ENCODE assay signal across 27 cellular contexts in the genomic region with DNA sequence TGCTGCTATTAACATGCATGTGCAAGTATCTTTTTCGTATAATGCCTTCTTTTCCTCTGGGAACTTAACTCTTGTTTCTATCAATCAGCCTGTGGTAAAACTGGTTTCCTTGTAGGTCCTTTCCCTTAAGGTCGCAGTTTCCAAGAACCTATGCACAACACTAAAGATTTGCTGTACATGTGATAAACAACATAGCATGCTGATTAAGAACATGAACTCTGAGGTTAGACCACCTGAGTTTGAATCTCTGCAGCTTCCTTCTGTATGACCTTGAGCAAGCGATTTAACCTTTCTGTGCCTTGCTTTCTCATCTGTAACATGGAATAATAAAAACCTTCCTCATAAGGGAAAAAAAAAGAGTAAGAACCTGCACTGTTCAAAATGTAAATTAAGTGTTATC.
"Had no signal": no experiment of that assay in that cellular context is flagged by ENCODE, and none has a peak within 500 bp of the region (broad histone marks: within the 10 kb centered on the region; RNA-seq: fewer than 3 reads in every experiment).

No MANE protein-coding gene starts in this region.

- H3K4me3 ChIP-seq: stomach, suprapubic skin, testis, thoracic aorta, thyroid gland, tibial artery, tibial nerve, transverse colon, upper lobe of left lung, upper lobe of right lung, uterus, vagina had no signal

- H3K4me1 Mint-ChIP-seq: stimulated activated memory B cell treated with anti-CD40 and anti-IgM and Interleukin-4, amounts not matched to agents 10 μg/mL and 1 μg/mL and 100 μg/mL, for 72 hours; stimulated activated naive B cell treated with anti-CD40 and anti-IgM and Interleukin-4, amounts not matched to agents 10 μg/mL and 1 μg/mL and 100 μg/mL, for 72 hours; stimulated activated naive CD8-positive, alpha-beta T cell treated with anti-CD3 and anti-CD28 coated beads, Interleukin-15, amount 100 ng/mL, for 72 hours had no signal

- H3K4me3 Mint-ChIP-seq: stimulated activated memory B cell treated with anti-CD40 and anti-IgM and Interleukin-4, amounts not matched to agents 10 μg/mL and 1 μg/mL and 100 μg/mL, for 72 hours; stimulated activated naive B cell treated with anti-CD40 and anti-IgM and Interleukin-4, amounts not matched to agents 10 μg/mL and 1 μg/mL and 100 μg/mL, for 72 hours; stimulated activated naive CD8-positive, alpha-beta T cell treated with anti-CD3 and anti-CD28 coated beads, Interleukin-15, amount 100 ng/mL, for 72 hours; stimulated activated naive CD8-positive, alpha-beta T cell treated with anti-CD3 and anti-CD28 coated beads, Interleukin-15, Interleukin-2, amounts not matched to agents 100 ng/mL and 50 ng/mL, for 24 hours; type B pancreatic cell had no signal

- DNase-seq: stimulated activated CD4-positive, alpha-beta T cell treated with anti-CD3 and anti-CD28 coated beads, Interleukin-2, amount 100 ng/mL, for 48 hours; stimulated activated CD4-positive, alpha-beta T cell treated with anti-CD3 and anti-CD28 coated beads, Interleukin-4, amount 100 ng/mL, for 1 hour; stimulated activated CD4-positive, alpha-beta T cell treated with anti-CD3 and anti-CD28 coated beads, Interleukin-4, amount 100 ng/mL, for 24 hours; stimulated activated CD4-positive, alpha-beta T cell treated with anti-CD3 and anti-CD28 coated beads, Interleukin-4, amount 100 ng/mL, for 4 hours; stimulated activated CD8-positive, alpha-beta memory T cell treated with anti-CD3 and anti-CD28 coated beads, Interleukin-4, amount 100 ng/mL, for 48 hours; stimulated activated naive B cell treated with anti-CD40 and anti-IgM and Interleukin-4, amounts not matched to agents 10 μg/mL and 1 μg/mL and 100 μg/mL, for 72 hours; stimulated activated naive CD4-positive, alpha-beta T cell; stimulated activated naive CD4-positive, alpha-beta T cell treated with Interleukin-2 at 50 U/mL for 16 hours; stimulated activated naive CD8-positive, alpha-beta T cell treated with anti-CD3 and anti-CD28 coated beads, Interleukin-15, amount 100 ng/mL, for 72 hours; stimulated activated naive CD8-positive, alpha-beta T cell treated with anti-CD3 and anti-CD28 coated beads, Interleukin-15, Interleukin-2, amounts not matched to agents 100 U/mL and 50 U/mL, for 24 hours; stomach; substantia nigra; testis; thyroid gland; tibial artery; transverse colon; trophoblast cell; upper lobe of left lung; upper lobe of right lung; uterus had no signal

- ATAC-seq: stimulated activated memory B cell treated with anti-CD40 and anti-IgM and Interleukin-4, amounts not matched to agents 10 μg/mL and 1 μg/mL and 100 μg/mL, for 72 hours; stimulated activated naive B cell treated with anti-CD40 and anti-IgM and Interleukin-4, amounts not matched to agents 10 μg/mL and 1 μg/mL and 100 μg/mL, for 72 hours; stimulated activated naive CD8-positive, alpha-beta T cell treated with anti-CD3 and anti-CD28 coated beads, Interleukin-15, amount 100 ng/mL, for 72 hours; stimulated activated naive CD8-positive, alpha-beta T cell treated with anti-CD3 and anti-CD28 coated beads, Interleukin-15, Interleukin-2, amounts not matched to agents 100 U/mL and 50 U/mL, for 24 hours; upper lobe of right lung had no signal

- H3K9me3 Mint-ChIP-seq: stimulated activated memory B cell treated with anti-CD40 and anti-IgM and Interleukin-4, amounts not matched to agents 10 μg/mL and 1 μg/mL and 100 μg/mL, for 72 hours; stimulated activated naive CD8-positive, alpha-beta T cell treated with anti-CD3 and anti-CD28 coated beads, Interleukin-15, amount 100 ng/mL, for 72 hours; stimulated activated naive CD8-positive, alpha-beta T cell treated with anti-CD3 and anti-CD28 coated beads, Interleukin-15, Interleukin-2, amounts not matched to agents 100 ng/mL and 50 ng/mL, for 24 hours; type B pancreatic cell had no signal

- H3K4me1 ChIP-seq: stomach, suprapubic skin, testis, tibial nerve, transverse colon, upper lobe of left lung, upper lobe of right lung, uterus, vagina had no signal

- H3K27ac ChIP-seq: stomach, suprapubic skin, testis, thoracic aorta, tibial artery, tibial nerve, transverse colon, upper lobe of left lung, upper lobe of right lung, uterus, vagina had no signal

- H3K27me3 ChIP-seq: stomach, suprapubic skin, testis, thyroid gland, tibial artery, tibial nerve, transverse colon, upper lobe of left lung, upper lobe of right lung, uterus, vagina had no signal

- H3K27ac Mint-ChIP-seq: stimulated activated memory B cell treated with anti-CD40 and anti-IgM and Interleukin-4, amounts not matched to agents 10 μg/mL and 1 μg/mL and 100 μg/mL, for 72 hours; stimulated activated naive B cell treated with anti-CD40 and anti-IgM and Interleukin-4, amounts not matched to agents 10 μg/mL and 1 μg/mL and 100 μg/mL, for 72 hours; stimulated activated naive CD8-positive, alpha-beta T cell treated with anti-CD3 and anti-CD28 coated beads, Interleukin-15, Interleukin-2, amounts not matched to agents 100 ng/mL and 50 ng/mL, for 24 hours; type B pancreatic cell had no signal

- H3K36me3 ChIP-seq: stomach, suprapubic skin, thoracic aorta, thyroid gland, tibial artery, tibial nerve, transverse colon, upper lobe of left lung, upper lobe of right lung, uterus, vagina had no signal

- H3K36me3 Mint-ChIP-seq: stimulated activated memory B cell treated with anti-CD40 and anti-IgM and Interleukin-4, amounts not matched to agents 10 μg/mL and 1 μg/mL and 100 μg/mL, for 72 hours; stimulated activated naive B cell treated with anti-CD40 and anti-IgM and Interleukin-4, amounts not matched to agents 10 μg/mL and 1 μg/mL and 100 μg/mL, for 72 hours; type B pancreatic cell had no signal

- H3K9me3 ChIP-seq: stomach, suprapubic skin, testis, thoracic aorta, thyroid gland, tibial artery, tibial nerve, transverse colon, upper lobe of left lung, upper lobe of right lung, uterus, vagina had no signal
